8 cellular contexts compared by ENCODE assay signal in the genomic region with DNA sequence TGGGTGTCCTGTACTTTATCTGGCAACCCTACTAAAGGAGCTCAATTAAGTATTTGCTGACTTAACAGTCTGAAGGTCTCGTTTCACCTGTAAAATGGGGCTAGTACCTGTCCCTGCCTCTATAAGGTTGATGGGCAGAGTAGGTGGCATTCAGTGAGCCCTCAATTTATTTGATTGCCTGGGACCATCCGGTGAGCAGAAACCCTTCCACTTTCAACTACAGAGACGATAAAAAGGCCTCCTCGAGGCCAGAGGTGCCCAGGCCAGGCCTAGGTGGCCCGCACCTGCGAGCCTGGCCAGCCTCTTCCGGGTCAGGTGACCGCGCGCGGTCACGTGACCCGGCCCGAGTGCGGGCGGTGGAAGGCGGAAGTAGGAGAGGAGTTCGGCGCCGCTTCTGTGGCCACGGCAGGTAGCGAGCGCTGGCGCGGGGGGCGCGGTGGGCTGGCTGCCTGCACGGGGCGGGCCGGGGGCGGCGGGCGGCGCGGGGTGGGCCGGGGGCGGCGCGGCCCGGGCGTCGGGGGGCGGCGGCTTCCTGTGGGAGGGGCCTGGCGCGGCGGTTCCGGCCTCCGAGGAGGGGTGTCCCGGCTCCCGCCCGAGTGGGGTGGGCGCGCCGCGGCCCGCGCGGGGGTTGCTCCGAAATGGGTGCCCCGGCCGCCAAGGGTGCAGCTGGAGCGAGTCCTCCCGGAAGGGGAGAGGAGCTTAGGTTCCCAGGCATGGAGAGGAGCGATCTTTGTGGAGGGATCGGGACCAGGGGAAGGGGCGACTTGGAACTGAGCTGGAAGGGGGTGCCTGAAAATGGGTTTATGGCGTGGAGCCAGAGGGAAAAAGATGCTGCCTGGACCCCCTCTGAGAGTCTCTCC. TPM values are rescaled to one million over a fixed set of nuclear protein-coding genes. Genes with fewer than 3 reads are reported as not detected.
DNase-seq lines count a peak whose midpoint lies in the region; ATAC-seq and TF ChIP-seq lines count a peak whose summit lies in the region.

A gene (plus strand): TSS at position 350 of the 860 bp plus-strand sequence. CDS start 24,679 bp downstream, outside the sequence.

- no peaks in the 10 kb centered on the region for H3K36me3 ChIP-seq in DND-41 (ENCODE audit: insufficient read depth, low read length)
- H3K36me3 ChIP-seq in SK-N-MC (ENCODE audit: insufficient read depth, low read length): no peaks in the 10 kb centered on the region
- H3K36me3 ChIP-seq in suprapubic skin: no peaks in the 10 kb centered on the region

- H3K27me3 ChIP-seq in DND-41 (ENCODE audit: insufficient read depth, low read length, poor library complexity) (no peaks in the 10 kb centered on the region), suprapubic skin (no peaks in the 10 kb centered on the region)

- H3K4me1 ChIP-seq in DND-41 (ENCODE audit: insufficient read depth, low read length) (peaks cover 24% of the 10 kb centered on the region), suprapubic skin (peaks cover 15% of the 10 kb centered on the region)

- CTCF ChIA-PET in activated naive CD4-positive, alpha-beta T cell treated with anti-CD3 and anti-CD28 coated beads, Interleukin-2, amount 10 ng/mL, durations not matched to agents 7 days and 5 days (lab: Charles Lee): interaction anchor here (0.9 to 1.3 kb wide), 2 partner anchors 10 to 53 kb away, joined by 4 to 5 read pairs; no protein-coding TSS in a partner anchor

- under 1% methylated on average over 46 of the region's 68 CpGs for WGBS in suprapubic skin

- TF ChIP-seq CTCF in DND-41 (IDR thresholded peaks at IDR 0.05; ENCODE audit: borderline replicate concordance, extremely low read depth, low read length, poor library complexity, severe bottlenecking) (no peak), suprapubic skin (IDR thresholded peaks at IDR 0.05) (no peak)

- ATAC-seq in DND-41 (ENCODE audit: insufficient read depth, low read depth) (peak; percentile 88), GM21723 (IDR thresholded peaks at IDR 0.05; ENCODE audit: unreplicated experiment) (peak; percentile 71)

- peak within 1 kb of the TSS; percentile 92 for H2AFZ ChIP-seq in DND-41 (ENCODE audit: low read depth, low read length)

- H4K20me1 ChIP-seq in DND-41 (ENCODE audit: insufficient read depth, low read length): no peaks in the 10 kb centered on the region

- H3K4me1 Mint-ChIP-seq in activated naive CD4-positive, alpha-beta T cell treated with anti-CD3 and anti-CD28 coated beads, Interleukin-2, amount 10 ng/mL, durations not matched to agents 7 days and 5 days: peaks cover 31% of the 10 kb centered on the region

- peak within 1 kb of the TSS; percentile 93 for H3K4me3 Mint-ChIP-seq in activated naive CD4-positive, alpha-beta T cell treated with anti-CD3 and anti-CD28 coated beads, Interleukin-2, amount 10 ng/mL, durations not matched to agents 7 days and 5 days

- H3K27ac Mint-ChIP-seq in activated naive CD4-positive, alpha-beta T cell treated with anti-CD3 and anti-CD28 coated beads, Interleukin-2, amount 10 ng/mL, durations not matched to agents 7 days and 5 days: peak within 1 kb of the TSS; percentile 97

- H3K79me2 ChIP-seq in DND-41 (ENCODE audit: insufficient read depth, low read length): peaks cover 8% of the 10 kb centered on the region; the same call in 1 of the 2 replicates

- H3K9ac ChIP-seq in DND-41 (ENCODE audit: low read depth, low read length): peak within 1 kb of the TSS; percentile 75
- H3K9ac ChIP-seq in SK-N-MC (ENCODE audit: insufficient read length): peak within 1 kb of the TSS; percentile 74

- peak in 1 of 2 donors; percentile 19 for TF ChIP-seq POLR2A in suprapubic skin (IDR thresholded peaks at IDR 0.05)

- no peaks in the 10 kb centered on the region for H3K9me3 Mint-ChIP-seq in activated naive CD4-positive, alpha-beta T cell treated with anti-CD3 and anti-CD28 coated beads, Interleukin-2, amount 10 ng/mL, durations not matched to agents 7 days and 5 days

- H3K4me3 ChIP-seq in DND-41 (ENCODE audit: low read depth in 1 of 2, low read length in 2 of 2) (peak within 1 kb of the TSS; percentile 69 to 84), SK-N-MC (peak within 1 kb of the TSS; percentile 85), suprapubic skin (peak within 1 kb of the TSS; percentile 79)

- peak; percentile 47 for TF ChIP-seq EP300 in suprapubic skin (IDR thresholded peaks at IDR 0.05)

- peaks cover 4% of the 10 kb centered on the region for H3K27me3 Mint-ChIP-seq in activated naive CD4-positive, alpha-beta T cell treated with anti-CD3 and anti-CD28 coated beads, Interleukin-2, amount 10 ng/mL, durations not matched to agents 7 days and 5 days

- H3K4me2 ChIP-seq in DND-41 (ENCODE audit: insufficient read depth, low read length): peak within 1 kb of the TSS; percentile 89

- peak within 1 kb of the TSS; percentile 85 for H3K27ac ChIP-seq in DND-41 (ENCODE audit: low read length)
- peak within 1 kb of the TSS; percentile 62 for H3K27ac ChIP-seq in SK-N-MC
- H3K27ac ChIP-seq in suprapubic skin: peak within 1 kb of the TSS; percentile 88

- H3K9me3 ChIP-seq in DND-41 (ENCODE audit: insufficient read depth, low read length, severe bottlenecking): no peaks in the 10 kb centered on the region
- H3K9me3 ChIP-seq in SK-N-MC (ENCODE audit: low read depth, low read length): no peaks in the 10 kb centered on the region
- H3K9me3 ChIP-seq in suprapubic skin: no peaks in the 10 kb centered on the region

- DNase-seq in DND-41: peak; percentile 91
- peak; percentile 41 for DNase-seq in LHCN-M2 (ENCODE audit: low read depth)
- DNase-seq in SK-N-MC (ENCODE audit: low read depth, low spot score): no peak
- peak; percentile 84 for DNase-seq in activated naive CD4-positive, alpha-beta T cell treated with anti-CD3 and anti-CD28 coated beads, Interleukin-2, amount 10 ng/mL, durations not matched to agents 7 days and 5 days
- DNase-seq in glomerular endothelial cell (ENCODE audit: extremely low read depth, low read depth, low spot score): no peak
- peak; percentile 76 for DNase-seq in occipital lobe (lab: John Stamatoyannopoulos, UW)
- peak; percentile 81 to 86 for DNase-seq in suprapubic skin (ENCODE audit: low spot score in 2 of 2)

- H3K36me3 Mint-ChIP-seq in activated naive CD4-positive, alpha-beta T cell treated with anti-CD3 and anti-CD28 coated beads, Interleukin-2, amount 10 ng/mL, durations not matched to agents 7 days and 5 days: peaks cover 14% of the 10 kb centered on the region

RNA-seq across cellular contexts. Expression of the gene that starts here (rescaled TPM):
- total RNA-seq in LHCN-M2 (2014; rRNA removed): 18.9 and 20.8 TPM in 2 replicates
- polyA plus RNA-seq in LHCN-M2 (2012): 19.9 TPM
- 26.4 and 36.4 TPM in 2 replicates for total RNA-seq in glomerular endothelial cell
- total RNA-seq in occipital lobe: 15.9 TPM
- total RNA-seq in suprapubic skin: 10 to 100 TPM; 27.1 to 48.9 (median 42.2) TPM

Comparison
In these comparisons a context has a peak if more than half of its experiments do, and no peak if none do; other contexts are left out.
1. DNase-seq: peak in DND-41 (single experiment), LHCN-M2 (single experiment), activated naive CD4-positive, alpha-beta T cell treated with anti-CD3 and anti-CD28 coated beads, Interleukin-2, amount 10 ng/mL, durations not matched to agents 7 days and 5 days (single experiment), occipital lobe (single experiment) and suprapubic skin (2 of 2); none in SK-N-MC (single experiment) and glomerular endothelial cell (single experiment).
2. Peak in every context shown above with its lines, with median percentiles within 50 percentile points of each other: H3K27ac ChIP-seq and H3K4me3 ChIP-seq.